1 cellular context compared by ENCODE assay signal in genomic region chr6:44224978-44225330, GRCh38.
TF ChIP-seq lines count a peak whose summit lies in the region.

No MANE protein-coding gene starts in this region.

TF ChIP-seq in neural cell, 6 proteins besides CTCF, POLR2A, EP300 and RAD21:
- TF ChIP-seq REST (IDR thresholded peaks at IDR 0.05; ENCODE audit: borderline replicate concordance) (no peak), SMC3 (conservative IDR thresholded peaks at IDR 0.05; ENCODE audit: poor library complexity) (no peak), EZH2 (IDR thresholded peaks at IDR 0.05; ENCODE audit: borderline replicate concordance, insufficient read depth, low read length, poor library complexity, severe bottlenecking) (no peak), MXI1 (conservative IDR thresholded peaks at IDR 0.05; ENCODE audit: poor library complexity, severe bottlenecking) (no peak)
TF ChIP-seq in neural cell: peak in this region for 0.
